In the genomic region with DNA sequence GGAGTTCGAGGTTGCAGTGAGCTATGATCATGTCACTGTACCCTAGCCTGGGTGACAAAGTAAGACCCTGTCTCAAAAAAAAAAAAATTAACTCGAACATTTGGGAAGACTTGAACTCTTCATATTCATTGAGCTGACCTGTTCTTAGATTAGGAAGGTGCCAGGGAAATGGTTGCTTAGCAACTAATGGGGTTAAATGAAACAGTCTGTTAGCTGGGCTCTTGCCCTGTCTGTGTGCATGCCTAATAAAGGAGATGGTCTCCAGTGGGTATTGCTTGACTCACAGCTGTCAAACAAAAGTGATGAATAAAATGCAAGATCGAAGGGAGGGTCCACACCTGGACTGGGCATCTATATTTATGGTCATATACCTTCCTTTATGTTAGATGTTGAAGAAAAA, we compare ENCODE assay signal across 26 cellular contexts.
DNase-seq lines count a peak whose midpoint lies in the region; ATAC-seq, FAIRE-seq and TF ChIP-seq lines count a peak whose summit lies in the region.
"Had no signal": no experiment of that assay in that cellular context is flagged by ENCODE, and none has a peak within 500 bp of the region (broad histone marks: within the 10 kb centered on the region; RNA-seq: fewer than 3 reads in every experiment).

No MANE protein-coding gene starts in this region.

- FAIRE-seq in islet of Langerhans (lab: Jason Lieb, UNC) (peak; percentile 77), urothelium cell line (lab: Jason Lieb, UNC) (no peak)
- FAIRE-seq: endometrium, GM12892, keratinocyte had no signal

- DNase-seq in NCI-H446 (lab: John Stamatoyannopoulos, UW) (peak; percentile 1 to 37), NCI-H446 treated with DMSO at 0.1 percent for 48 hours (lab: John Stamatoyannopoulos, UW) (no peak), NCI-H1436 (lab: John Stamatoyannopoulos, UW) (peak; percentile 44), NCI-H69 (lab: John Stamatoyannopoulos, UW) (peak; percentile 94), urothelium cell line (ENCODE audit: low spot score) (no peak), omental fat pad (ENCODE audit: low spot score) (no peak)
- DNase-seq: activated CD4-positive, alpha-beta T cell treated with anti-CD3 and anti-CD28 coated beads, Interleukin-2, amount 50 U/mL, for 48 hours; activated CD4-positive, CD25-positive, alpha-beta regulatory T cell; activated CD8-positive, alpha-beta memory T cell treated with anti-CD3 and anti-CD28 coated beads, Interleukin-2, amount 50 U/mL, for 48 hours; anterior cingulate cortex; EL; IMR-90; NCI-H187 treated with DMSO at 0.1 percent for 48 hours; nephron progenitor cell; PC-3; right cardiac atrium; stimulated activated CD4-positive, alpha-beta T cell treated with anti-CD3 and anti-CD28 coated beads, Interleukin-4, amount 100 ng/mL, for 1 hour; stimulated activated naive CD4-positive, alpha-beta T cell; SW 1271 had no signal

- ATAC-seq in omental fat pad (ENCODE audit: low FRiP score) (no peak), GM21360 (IDR thresholded peaks at IDR 0.05; ENCODE audit: unreplicated experiment) (no peak)
- ATAC-seq: activated T-helper 17 cell treated with anti-CD3 and anti-CD28 coated beads, Interleukin-2, amount 50 U/mL, for 72 hours; PC-3; Right ventricle myocardium inferior had no signal

- TF ChIP-seq CTCF in omental fat pad (IDR thresholded peaks at IDR 0.05): no peak

Comparison
In these comparisons a context has a peak if more than half of its experiments do, and no peak if none do; other contexts are left out.
1. DNase-seq: peak in NCI-H446 (2 of 2), NCI-H1436 (single experiment) and NCI-H69 (single experiment); none in NCI-H446 treated with DMSO at 0.1 percent for 48 hours (single experiment), urothelium cell line (single experiment) and omental fat pad (single experiment).